Comparison of ENCODE assay signal across 1 cellular context in genomic region chr2:219551412-219551811, GRCh38.
TF ChIP-seq lines count a peak whose summit lies in the region.

No MANE protein-coding gene starts in this region.

TF ChIP-seq in H1, 55 proteins besides CTCF, POLR2A, EP300 and RAD21:
- no peak for TF ChIP-seq SP4 (IDR thresholded peaks at IDR 0.05; ENCODE audit: low read length)
- no peak for TF ChIP-seq EZH2 (IDR thresholded peaks at IDR 0.05; ENCODE audit: low read depth, low read length, severe bottlenecking)
- TF ChIP-seq CREB1 (IDR thresholded peaks at IDR 0.05): peak; percentile 75
